8 cellular contexts compared by ENCODE assay signal in the genomic region with DNA sequence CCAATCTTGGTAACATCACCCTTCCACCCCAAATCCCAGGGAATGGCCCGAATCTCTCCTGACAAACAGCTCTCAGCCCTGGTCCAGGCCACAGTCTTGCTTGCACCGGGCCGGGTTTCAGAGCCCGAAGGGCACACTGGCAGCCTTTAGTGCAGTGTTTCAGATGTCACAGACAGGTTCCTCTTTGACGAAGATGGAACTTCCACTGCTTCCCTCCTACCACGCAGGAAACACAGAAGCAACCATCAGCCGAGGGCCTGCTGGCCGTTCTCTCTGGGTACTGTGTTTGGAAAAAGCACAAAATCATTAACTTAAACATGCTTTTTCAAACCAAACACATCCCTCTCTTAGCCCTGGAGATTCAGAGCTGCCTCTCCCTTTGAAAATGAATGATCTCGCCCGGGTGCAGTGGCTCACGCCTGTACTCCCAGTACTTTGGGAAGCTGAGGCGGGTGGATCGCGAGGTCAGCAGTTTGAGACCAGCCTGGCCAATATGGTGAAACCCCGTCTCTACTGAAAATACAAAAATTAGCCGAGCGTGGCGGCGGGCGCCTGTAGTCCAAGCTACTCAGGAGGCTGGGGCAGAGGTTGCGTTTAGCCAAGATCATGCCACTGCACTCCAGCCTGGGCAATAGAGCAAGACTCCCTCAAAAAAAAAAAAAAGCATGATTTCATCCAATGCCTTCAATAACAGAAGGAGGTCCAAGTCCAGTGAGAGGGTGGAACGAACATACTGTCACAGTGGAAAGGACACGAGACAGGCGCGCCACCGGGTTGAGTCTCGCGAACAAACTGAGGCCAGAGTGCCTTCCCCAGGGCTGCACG. TPM values are rescaled to one million over a fixed set of nuclear protein-coding genes. Genes with fewer than 3 reads are reported as not detected.
DNase-seq lines count a peak whose midpoint lies in the region; ATAC-seq and TF ChIP-seq lines count a peak whose summit lies in the region.
"Not testable (repeated sequence)": the region's sequence is repeated elsewhere in the genome, so short reads cannot be mapped to it uniquely, and the experiment has no call there.

No MANE protein-coding gene starts in this region.

- CTCF ChIA-PET in T-cell (lab: Charles Lee) = not testable (repeated sequence)

- H2BK12ac ChIP-seq in neuronal stem cell (ENCODE audit: low read length) = not testable (repeated sequence)

- not testable (repeated sequence) for H4K91ac ChIP-seq in neuronal stem cell (ENCODE audit: low read depth, low read length, poor library complexity)

- peak overlapping the region; percentile 85 to 89 for H3K27ac Mint-ChIP-seq in T-cell

- peak overlapping the region; percentile 65 for H3K9ac ChIP-seq in HUES6 (ENCODE audit: low read length)
- peak overlapping the region; percentile 89 for H3K9ac ChIP-seq in adipocyte (ENCODE audit: low read length)
- peak overlapping the region; percentile 46 for H3K9ac ChIP-seq in neuronal stem cell (ENCODE audit: low read depth, low read length, poor library complexity)

- not testable (repeated sequence) for H3K9me3 Mint-ChIP-seq in T-cell

- TF ChIP-seq EP300 in suprapubic skin (IDR thresholded peaks at IDR 0.05) = not testable (repeated sequence)

- not testable (repeated sequence) for H3K27me3 Mint-ChIP-seq in T-cell

- H2AFZ ChIP-seq in neuronal stem cell (ENCODE audit: low read length) = peak overlapping the region; percentile 93

- H3K9me3 ChIP-seq in HUES6 (ENCODE audit: control insufficient read depth, insufficient read depth, low read depth, low read length); adipocyte (ENCODE audit: control insufficient read depth, low read length); neuronal stem cell (replicated peaks in 1 of 2; ENCODE audit: control insufficient read depth in 2 of 2, insufficient read depth in 1 of 2, low read depth in 1 of 2, low read length in 2 of 2); suprapubic skin: not testable (repeated sequence)

- not testable (repeated sequence) for H3K27me3 ChIP-seq in HUES6 (ENCODE audit: control insufficient read depth, insufficient read depth, low read length); adipocyte (replicated peaks; ENCODE audit: control insufficient read depth, insufficient read depth, low read length); kidney epithelial cell (ENCODE audit: control insufficient read depth, insufficient read depth, low read length); neuronal stem cell (ENCODE audit: control insufficient read depth in 3 of 3, insufficient read depth in 3 of 3, low read depth in 1 of 3, low read length in 3 of 3); suprapubic skin

- not testable (repeated sequence) for H2BK15ac ChIP-seq in neuronal stem cell (ENCODE audit: low read length)

- H3K79me1 ChIP-seq in neuronal stem cell (ENCODE audit: low read depth, low read length) = not testable (repeated sequence)

- ATAC-seq in T-cell (replicated peaks in 1 of 4) = not testable (repeated sequence)

- TF ChIP-seq POLR2A in suprapubic skin (IDR thresholded peaks at IDR 0.05) = not testable (repeated sequence)

- DNase-seq in T-cell; adipocyte (ENCODE audit: low read depth); epithelial cell of proximal tubule (ENCODE audit: low read depth); kidney epithelial cell (ENCODE audit: low read depth); neuronal stem cell (ENCODE audit: low spot score); suprapubic skin (ENCODE audit: low spot score in 2 of 2): not testable (repeated sequence)

- WGBS in neuronal stem cell (ENCODE audit: extremely low coverage in 2 of 2, insufficient read length in 2 of 2, insufficient replicate concordance in 1 of 2), 2 donors = no CpG with 5 or more reads among the region's 29 CpGs
- WGBS in suprapubic skin = 82% methylated on average over 29 of the region's 29 CpGs

- H3K14ac ChIP-seq in neuronal stem cell (ENCODE audit: low read length) = not testable (repeated sequence)

- not testable (repeated sequence) for H3K36me3 Mint-ChIP-seq in T-cell

- POLR2A ChIA-PET in T-cell (lab: Charles Lee) = not testable (repeated sequence)

- H3K4ac ChIP-seq in neuronal stem cell (ENCODE audit: low read length) = not testable (repeated sequence)

- H4K8ac ChIP-seq in neuronal stem cell (ENCODE audit: low read depth, low read length) = not testable (repeated sequence)

- H3K27ac ChIP-seq in C4-2B = peak overlapping the region; percentile 88
- not testable (repeated sequence) for H3K27ac ChIP-seq in HUES6 (ENCODE audit: low read depth, low read length); neuronal stem cell (replicated peaks; ENCODE audit: low read length)
- peak overlapping the region; percentile 68 for H3K27ac ChIP-seq in suprapubic skin

- peak overlapping the region; percentile 77 to 90 (median 84) for H3K4me3 Mint-ChIP-seq in T-cell

- H3K23ac ChIP-seq in neuronal stem cell (ENCODE audit: low read depth, low read length, poor library complexity) = not testable (repeated sequence)

- H2BK120ac ChIP-seq in neuronal stem cell (ENCODE audit: low read depth, low read length) = not testable (repeated sequence)

- peak overlapping the region; percentile 20 for H3K18ac ChIP-seq in neuronal stem cell (ENCODE audit: low read length)

- peak overlapping the region; percentile 68 for H3K4me2 ChIP-seq in neuronal stem cell (ENCODE audit: insufficient read depth, low read length, poor library complexity, severe bottlenecking)

- peak overlapping the region; percentile 72 for H3K4me3 ChIP-seq in HUES6 (ENCODE audit: low read depth, low read length)
- H3K4me3 ChIP-seq in adipocyte (ENCODE audit: low read length) = peak overlapping the region; percentile 87
- H3K4me3 ChIP-seq in epithelial cell of proximal tubule (ENCODE audit: low read depth, low read length) = peak overlapping the region; percentile 66
- peak overlapping the region; percentile 76 for H3K4me3 ChIP-seq in kidney epithelial cell (ENCODE audit: low read depth, low read length)
- H3K4me3 ChIP-seq in neuronal stem cell (ENCODE audit: low read length in 2 of 2) = peak overlapping the region; percentile 62 to 68
- H3K4me3 ChIP-seq in suprapubic skin = peak overlapping the region; percentile 59

- H3K4me1 Mint-ChIP-seq in T-cell = peaks cover 41 to 59% (median 47%) of the 10 kb centered on the region in 3 donors

- H3K36me3 ChIP-seq in HUES6 (ENCODE audit: control insufficient read depth, insufficient read depth, low read length); adipocyte (ENCODE audit: control insufficient read depth, insufficient read depth, low read length, severe bottlenecking); kidney epithelial cell (ENCODE audit: control insufficient read depth, insufficient read depth, low read length); neuronal stem cell (replicated peaks in 1 of 2; ENCODE audit: control insufficient read depth in 2 of 2, insufficient read depth in 2 of 2, low read length in 2 of 2); suprapubic skin: not testable (repeated sequence)

- TF ChIP-seq CTCF in C4-2B (conservative IDR thresholded peaks at IDR 0.05); epithelial cell of proximal tubule (conservative IDR thresholded peaks at IDR 0.05; ENCODE audit: low read depth, low read length); kidney epithelial cell (IDR thresholded peaks at IDR 0.05; ENCODE audit: insufficient read depth, low read length, poor library complexity, severe bottlenecking); suprapubic skin (IDR thresholded peaks at IDR 0.05): not testable (repeated sequence)

- not testable (repeated sequence) for H2BK5ac ChIP-seq in neuronal stem cell (ENCODE audit: low read length)

- H3K4me1 ChIP-seq in HUES6 (ENCODE audit: control insufficient read depth, insufficient read depth, low read length); neuronal stem cell (ENCODE audit: control insufficient read depth in 2 of 2, insufficient read depth in 1 of 2, low read depth in 1 of 2, low read length in 2 of 2): not testable (repeated sequence)
- peaks cover 11% of the 10 kb centered on the region for H3K4me1 ChIP-seq in adipocyte (ENCODE audit: control insufficient read depth, insufficient read depth, low read length)
- peaks cover 32% of the 10 kb centered on the region for H3K4me1 ChIP-seq in suprapubic skin

- H2AK5ac ChIP-seq in neuronal stem cell (ENCODE audit: low read depth, low read length) = not testable (repeated sequence)

RNA-seq across cellular contexts. Expression of a gene that starts 8.7 kb away (rescaled TPM):
- total RNA-seq in T-cell (100 to 1,000 TPM in 1 of 5 donors, 10 to 100 TPM in 4; 59.3 to 104 (median 86.4) TPM), epithelial cell of proximal tubule (15.2 and 17.7 TPM in 2 replicates), kidney epithelial cell (16.4 and 26.2 TPM in 2 replicates), suprapubic skin (10 to 100 TPM; 27.7 to 86.4 (median 60.2) TPM)
- 26.8 TPM for polyA plus RNA-seq in neuronal stem cell (2013, experiment 1 of 2)
- polyA plus RNA-seq in neuronal stem cell (2013, experiment 2 of 2) = 24.4 TPM

RNA-seq across cellular contexts. Expression of a gene that starts 17.2 kb away (rescaled TPM):
- total RNA-seq in T-cell (1,000 to 10,000 TPM; 2,148 to 4,743 (median 3,650) TPM), epithelial cell of proximal tubule (under 0.01 TPM in 2 replicates), kidney epithelial cell (under 0.01 TPM in 2 replicates), suprapubic skin (under 1 TPM; under 0.01 TPM)
- polyA plus RNA-seq in neuronal stem cell (2013, experiment 1 of 2) = 14.3 TPM
- polyA plus RNA-seq in neuronal stem cell (2013, experiment 2 of 2) = 15.9 TPM

Comparison
In these comparisons a context has a peak if more than half of its experiments do, and no peak if none do; other contexts are left out.
1. RNA of a gene that starts 17.2 kb away (total RNA-seq): 2,148 to 4,743 TPM in T-cell; under 0.01 TPM in epithelial cell of proximal tubule, under 0.01 TPM in kidney epithelial cell and under 0.01 TPM in suprapubic skin; every median in the first group is over 1,000 times any median in the second.
2. Peak in every context shown above with its lines, with median percentiles within 50 percentile points of each other: H3K4me3 ChIP-seq and H3K9ac ChIP-seq.